ENCODE assay signal across 8 cellular contexts in genomic region chr19:917323-918151, GRCh38. TPM values are rescaled to one million over a fixed set of nuclear protein-coding genes. Genes with fewer than 3 reads are reported as not detected.
DNase-seq lines count a peak whose midpoint lies in the region; ATAC-seq and TF ChIP-seq lines count a peak whose summit lies in the region.

Gene KISS1R (plus strand): TSS chr19:917333. CDS start chr19:917503, 170 bp downstream.

- TF ChIP-seq CTCF in heart left ventricle (IDR thresholded peaks at IDR 0.05) = peak in 11 of 12 donors; percentile 9 to 56 (median 40)
- TF ChIP-seq CTCF in PC-3 (conservative IDR thresholded peaks at IDR 0.05; ENCODE audit: low read depth, low read length) = peak; percentile 60
- TF ChIP-seq CTCF in astrocyte of the spinal cord (IDR thresholded peaks at IDR 0.05; ENCODE audit: low read depth, low read length) = peak; percentile 40
- TF ChIP-seq CTCF in liver (IDR thresholded peaks at IDR 0.05; ENCODE audit: low read depth, low read length, missing input control) = peak; percentile 23
- TF ChIP-seq CTCF in transverse colon (IDR thresholded peaks at IDR 0.05) = peak in 4 of 5 experiments; percentile 22 to 44 (median 37)

- no peak for ATAC-seq in heart left ventricle
- no peak for ATAC-seq in Right ventricle myocardium superior (ENCODE audit: poor library complexity)
- ATAC-seq in PC-3 = no peak
- no peak for ATAC-seq in HG03342 (IDR thresholded peaks at IDR 0.05; ENCODE audit: unreplicated experiment)

- H3K4me1 ChIP-seq in heart left ventricle (peaks cover 7 to 54% (median 31%) of the 10 kb centered on the region in 12 donors), PC-3 (ENCODE audit: insufficient read depth, low read length) (peaks cover 4% of the 10 kb centered on the region; the same call in 1 of the 2 replicates), liver (ENCODE audit: control insufficient read depth in 4 of 4, insufficient read depth in 4 of 4, low read length in 3 of 4) (peaks cover 0 to 32% (median 16%) of the 10 kb centered on the region in 4 donors), transverse colon (peaks cover 13 to 49% (median 44%) of the 10 kb centered on the region in 4 donors)

- CTCF ChIA-PET in PC-3 (lab: Charles Lee) = no interaction called here

- peak; percentile 34 to 61 for TF ChIP-seq RAD21 in liver (IDR thresholded peaks at IDR 0.05)

- H3K9me2 ChIP-seq in PC-3 (replicated peaks; ENCODE audit: low read length) = no peaks in the 10 kb centered on the region

- POLR2A ChIA-PET in PC-3 (lab: Charles Lee; ENCODE audit: unreplicated experiment) = no interaction called here

- no peaks in the 10 kb centered on the region for H3K36me3 ChIP-seq in heart left ventricle
- no peaks in the 10 kb centered on the region for H3K36me3 ChIP-seq in PC-3 (ENCODE audit: low read depth, low read length)
- no peaks in the 10 kb centered on the region for H3K36me3 ChIP-seq in liver (ENCODE audit: control insufficient read depth in 4 of 4, insufficient read depth in 3 of 4, low read depth in 1 of 4, low read length in 3 of 4)
- no peaks in the 10 kb centered on the region for H3K36me3 ChIP-seq in transverse colon

- H3K4me2 ChIP-seq in PC-3 (ENCODE audit: low read length) = peak within 1 kb of the TSS; percentile 78

- H3K27ac ChIP-seq in heart left ventricle (no peak within 1 kb of the TSS), PC-3 (ENCODE audit: low read length) (no peak within 1 kb of the TSS), liver (ENCODE audit: low read depth in 1 of 2, low read length in 2 of 2) (no peak within 1 kb of the TSS), transverse colon (no peak within 1 kb of the TSS)

- H3K79me2 ChIP-seq in PC-3 (ENCODE audit: low read length) = peaks cover 3% of the 10 kb centered on the region

- BruUV-seq in PC-3 (replicated peaks; lab: Mats Ljungman, UMichigan) = no TSS peak

- in situ Hi-C loops in astrocyte of the spinal cord (cut with HindIII; ENCODE audit: low sequenced_read_pairs) = no loop called here
- in situ Hi-C loops in transverse colon (cut with MboI; ENCODE audit: low pct_ligation_motif_present in 1 of 4, low pct_unique_long_range_greater_than_20kb in 1 of 4, low sequenced_read_pairs in 3 of 4) = no loop called here

- H3K27me3 ChIP-seq in heart left ventricle (peaks cover 38 to 54% (median 48%) of the 10 kb centered on the region in 9 donors), PC-3 (ENCODE audit: low read length) (peaks cover 7% of the 10 kb centered on the region; the same call in 1 of the 2 replicates), liver (ENCODE audit: control insufficient read depth in 4 of 4, insufficient read depth in 4 of 4, low read length in 3 of 4) (peaks cover 0 to 15% (median 3%) of the 10 kb centered on the region in 4 donors), transverse colon (peaks cover 55% of the 10 kb centered on the region)

- no peaks in the 10 kb centered on the region for H3F3A ChIP-seq in PC-3 (ENCODE audit: low read length, unreplicated experiment)

- TF ChIP-seq POLR2A in heart left ventricle (IDR thresholded peaks at IDR 0.05) (no peak), transverse colon (IDR thresholded peaks at IDR 0.05) (no peak)

- intact Hi-C loops in heart left ventricle (cut with DNase I) (loop anchor here in 5 of 10 donors (1.0 to 5.0 kb wide), 3 partner anchors 40 to 147 kb away; no protein-coding TSS in a partner anchor), Right ventricle myocardium superior (cut with DNase I) (loop anchor here (2.0 kb wide), 1 partner anchor 149 kb away; no protein-coding TSS in a partner anchor), PC-3 (cut with micrococcal nuclease) (no loop called here), transverse colon (cut with DNase I; ENCODE audit: low total_unique reads) (loop anchor here (5.0 to 10.0 kb wide), 2 partner anchors 55 to 277 kb away; no protein-coding TSS in a partner anchor)

- WGBS in heart left ventricle, 4 donors = 0 to 2% (median 1%) methylated on average over 17 to 87 of the region's 87 CpGs
- WGBS in liver = 2% methylated on average over 87 of the region's 87 CpGs
- WGBS in transverse colon (ENCODE audit: low coverage in 1 of 2), 2 donors = 0% methylated on average over 19 of the region's 87 CpGs; no CpG with 5 or more reads in 1 of the 2 donors

- TF ChIP-seq EP300 in transverse colon (IDR thresholded peaks at IDR 0.05; ENCODE audit: low read depth) = no peak

- H3K9ac ChIP-seq in PC-3 (ENCODE audit: low read length) = no peak within 1 kb of the TSS
- H3K9ac ChIP-seq in liver (ENCODE audit: low read depth in 1 of 2, low read length in 2 of 2) = no peak within 1 kb of the TSS

- no peak within 1 kb of the TSS for H2AFZ ChIP-seq in PC-3 (ENCODE audit: low read length)

- DNase-seq in heart left ventricle (no peak), Right ventricle myocardium superior (no peak), PC-3 (peak; percentile 23), astrocyte of the spinal cord (ENCODE audit: low read depth, low spot score) (no peak), transverse colon (no peak), Kasumi-1 (lab: John Stamatoyannopoulos, UW) (no peak)

- H4K20me1 ChIP-seq in PC-3 (ENCODE audit: low read length) = no peaks in the 10 kb centered on the region

- H3K9me3 ChIP-seq in heart left ventricle = no peaks in the 10 kb centered on the region
- no peaks in the 10 kb centered on the region for H3K9me3 ChIP-seq in PC-3 (ENCODE audit: low read length)
- no peaks in the 10 kb centered on the region for H3K9me3 ChIP-seq in liver (ENCODE audit: control insufficient read depth in 4 of 4, low read length in 3 of 4)
- no peaks in the 10 kb centered on the region for H3K9me3 ChIP-seq in transverse colon

- H3K4me3 ChIP-seq in heart left ventricle (peak within 1 kb of the TSS; percentile 8 to 47 (median 34)), PC-3 (ENCODE audit: low read length) (peak within 1 kb of the TSS; percentile 35), astrocyte of the spinal cord (ENCODE audit: low read depth, low read length) (no peak within 1 kb of the TSS), liver (ENCODE audit: low read depth in 1 of 3, low read length in 3 of 3) (peak within 1 kb of the TSS in 1 of 3 donors; percentile 35), transverse colon (peak within 1 kb of the TSS in 2 of 4 donors; percentile 26 to 44)

TF ChIP-seq in liver, 16 proteins besides CTCF, POLR2A, EP300 and RAD21:
- TF ChIP-seq ZBTB33 (IDR thresholded peaks at IDR 0.05) = no peak
- TF ChIP-seq ATF3 (IDR thresholded peaks at IDR 0.05) = no peak
- TF ChIP-seq RXRA (IDR thresholded peaks at IDR 0.05) = no peak
- no peak for TF ChIP-seq SP1 (IDR thresholded peaks at IDR 0.05)
- TF ChIP-seq HNF4A (conservative IDR thresholded peaks at IDR 0.05) = no peak
- TF ChIP-seq MAX (IDR thresholded peaks at IDR 0.05) = no peak
- TF ChIP-seq JUND (IDR thresholded peaks at IDR 0.05) = no peak
- no peak for TF ChIP-seq NR2F2 (IDR thresholded peaks at IDR 0.05)
- no peak for TF ChIP-seq FOXA1 (IDR thresholded peaks at IDR 0.05)

RNA-seq across cellular contexts. Expression of gene KISS1R, which starts in this region (rescaled TPM):
- total RNA-seq in heart left ventricle (not detected), Right ventricle myocardium superior (not detected), PC-3 (2014; rRNA removed) (1.2 and 3.9 TPM in 2 replicates), liver (not detected), transverse colon (not detected)
- polyA plus RNA-seq in heart left ventricle (not detected), liver (not detected)
